ENCODE assay signal across 3 cellular contexts in the genomic region with DNA sequence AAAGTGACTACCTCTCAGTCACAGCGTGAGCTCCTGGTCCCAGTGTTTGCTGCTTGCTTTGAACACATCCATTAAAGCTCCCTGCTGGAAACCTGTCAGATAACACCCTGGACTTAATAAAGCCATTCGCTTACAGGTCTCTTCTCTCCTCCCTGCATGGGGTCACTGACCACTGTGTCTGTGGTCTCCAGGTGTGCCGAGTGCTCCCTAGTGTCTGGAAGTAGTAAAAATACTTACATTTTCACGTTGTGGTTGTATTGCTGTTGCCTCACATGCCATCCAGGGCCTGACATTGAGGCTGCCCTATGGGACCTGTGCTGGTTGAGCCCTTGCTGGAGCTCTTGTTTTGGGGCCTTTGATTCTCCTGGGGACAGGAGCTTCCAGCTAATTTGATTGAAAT. TPM values are rescaled to one million over a fixed set of nuclear protein-coding genes. Genes with fewer than 3 reads are reported as not detected.
"Had no signal": no experiment of that assay in that cellular context is flagged by ENCODE, and none has a peak within 500 bp of the region (broad histone marks: within the 10 kb centered on the region; RNA-seq: fewer than 3 reads in every experiment).

No MANE protein-coding gene starts in this region.

RNA-seq across cellular contexts. Expression of a gene that starts 2.6 kb away (rescaled TPM):
- total RNA-seq: LHCN-M2, MCF 10A, NCI-H460 had no signal
